Comparison of ENCODE assay signal across 18 cellular contexts in genomic region chr3:126023390-126023789, GRCh38. TPM values are rescaled to one million over a fixed set of nuclear protein-coding genes. Genes with fewer than 3 reads are reported as not detected.
DNase-seq lines count a peak whose midpoint lies in the region; ATAC-seq, FAIRE-seq and TF ChIP-seq lines count a peak whose summit lies in the region.
"Had no signal": no experiment of that assay in that cellular context is flagged by ENCODE, and none has a peak within 500 bp of the region (broad histone marks: within the 10 kb centered on the region; RNA-seq: fewer than 3 reads in every experiment).

No MANE protein-coding gene starts in this region.

- 89% methylated on average over 5 of the region's 10 CpGs for WGBS in HepG2 (ENCODE audit: low lambda C conversion rate)
- 71% methylated on average over 4 of the region's 10 CpGs for WGBS in right lobe of liver (ENCODE audit: insufficient coverage, low coverage, low lambda C conversion rate, missing lambda C conversion rate)

- H3K27me3 ChIP-seq in HepG2 (ENCODE audit: control insufficient read depth in 1 of 2, insufficient read depth in 2 of 2, low read length in 2 of 2) (no peaks in the 10 kb centered on the region), right lobe of liver (no peaks in the 10 kb centered on the region)
- H3K27me3 ChIP-seq: BE2C had no signal

- POLR2A ChIA-PET in HepG2 (lab: Yijun Ruan, JAX) (no interaction called here), WTC11 (lab: Charles Lee) (interaction anchor here (0.7 kb wide), 1 partner anchor 95 kb away, joined by 3 read pairs; no protein-coding TSS in a partner anchor)

- peaks cover 35% of the 10 kb centered on the region for H3K36me3 Mint-ChIP-seq in WTC11

- TF ChIP-seq POLR2A in HepG2 (IDR thresholded peaks at IDR 0.05; ENCODE audit: insufficient read depth in 1 of 2, low read depth in 2 of 2, low read length in 2 of 2) (no peak), right lobe of liver (IDR thresholded peaks at IDR 0.05) (no peak)

- intact Hi-C loops in HepG2 (cut with micrococcal nuclease; ENCODE audit: unreplicated experiment), result no loop called here
- intact Hi-C loops in right lobe of liver (cut with DNase I), result no loop called here

- in situ Hi-C loops in HepG2 (cut with HindIII; ENCODE audit: extremely low pct_ligation_motif_present, low pct_unique_long_range_greater_than_20kb), result no loop called here

- H3K36me3 ChIP-seq in HepG2 (replicated peaks in 1 of 2; ENCODE audit: control insufficient read depth in 1 of 2, insufficient read depth in 2 of 2, low read length in 2 of 2) (peaks cover 1 to 6% of the 10 kb centered on the region in 2 experiments; a peak in 2 of 5 replicates), right lobe of liver (no peaks in the 10 kb centered on the region)
- H3K36me3 ChIP-seq: BE2C, HAP-1 had no signal

- H3K4me1 ChIP-seq in HepG2 (ENCODE audit: insufficient read depth, low read length) (no peaks in the 10 kb centered on the region), right lobe of liver (no peaks in the 10 kb centered on the region)
- H3K4me1 ChIP-seq: BE2C had no signal

- no peak for TF ChIP-seq CTCF in HepG2 (CRISPR knock-in tag; IDR thresholded peaks at IDR 0.05)
- no peak for TF ChIP-seq CTCF in right lobe of liver (IDR thresholded peaks at IDR 0.05)
- TF ChIP-seq CTCF in WTC11 (IDR thresholded peaks at IDR 0.05), result no peak

- no peak overlapping the region for H2AFZ ChIP-seq in HepG2 (ENCODE audit: low read length)
- H2AFZ ChIP-seq: PC-9 had no signal

- no peaks in the 10 kb centered on the region for H3K79me2 ChIP-seq in HepG2 (ENCODE audit: insufficient read depth, low read length)

- H3K9me3 Mint-ChIP-seq in WTC11, result peaks cover 20% of the 10 kb centered on the region

- no peak for TF ChIP-seq RAD21 in HepG2 (CRISPR knock-in tag; IDR thresholded peaks at IDR 0.05)

- CTCF ChIA-PET in HepG2 (lab: Yijun Ruan, JAX; ENCODE audit: low intra/inter-chr PET ratio, low total read pairs) (no interaction called here), WTC11 (lab: Charles Lee) (no interaction called here)

- H3K27me3 Mint-ChIP-seq in WTC11 (ENCODE audit: low read depth), result peaks cover 100% of the 10 kb centered on the region

- FAIRE-seq in HepG2 (lab: Jason Lieb, UNC), result no peak
- FAIRE-seq: D721Med had no signal

- H3K9me3 ChIP-seq in HepG2 (ENCODE audit: low read length) (peaks cover 8% of the 10 kb centered on the region), right lobe of liver (no peaks in the 10 kb centered on the region)
- H3K9me3 ChIP-seq: BE2C had no signal

- H3K9ac ChIP-seq in HepG2 (ENCODE audit: insufficient read depth, low read depth, low read length), result no peak overlapping the region

- H3K4me2 ChIP-seq in HepG2 (ENCODE audit: low read depth, low read length), result no peak overlapping the region
- H3K4me2 ChIP-seq: PC-9 had no signal

- no peak overlapping the region for H3K27ac ChIP-seq in HepG2 (ENCODE audit: extremely low read length, insufficient read depth, low read length)
- no peak overlapping the region for H3K27ac ChIP-seq in right lobe of liver
- H3K27ac ChIP-seq: PC-9 had no signal

- peaks cover 29% of the 10 kb centered on the region for H3K4me1 Mint-ChIP-seq in WTC11

- ATAC-seq in HepG2 (no peak), right lobe of liver (no peak), WTC11 (peak; percentile 73)
- ATAC-seq: CD8-positive, alpha-beta T cell had no signal

- H4K20me1 ChIP-seq in HepG2 (ENCODE audit: insufficient read depth, low read length), result 0 out of 2 replicates have a peak, but pooled peaks cover 2% of the 10 kb centered on the region

- no peak overlapping the region for H3K4me3 ChIP-seq in HepG2 (replicated peaks in 1 of 3; ENCODE audit: insufficient read depth in 1 of 3, low read depth in 2 of 3, low read length in 3 of 3)
- no peak overlapping the region for H3K4me3 ChIP-seq in right lobe of liver
- H3K4me3 ChIP-seq: HAP-1, PC-9 had no signal

- TF ChIP-seq EP300 in HepG2 (IDR thresholded peaks at IDR 0.05; ENCODE audit: low read depth in 2 of 2, low read length in 2 of 2) (no peak), HepG2 (CRISPR knock-in tag; IDR thresholded peaks at IDR 0.05; ENCODE audit: borderline replicate concordance) (no peak)

- no peak overlapping the region for H3K27ac Mint-ChIP-seq in WTC11
- H3K27ac Mint-ChIP-seq: CD8-positive, alpha-beta T cell had no signal

- no peak overlapping the region for H3K4me3 Mint-ChIP-seq in WTC11
- H3K4me3 Mint-ChIP-seq: CD8-positive, alpha-beta T cell had no signal

- BruUV-seq in HepG2 (replicated peaks; lab: Mats Ljungman, UMichigan), result no TSS peak

- DNase-seq in HepG2 (ENCODE audit: low spot score), result no peak
- no peak for DNase-seq in right lobe of liver
- peak; percentile 35 for DNase-seq in WTC11 (ENCODE audit: low spot score)
- DNase-seq in mucosa of gallbladder (ENCODE audit: low spot score), result peak; percentile 4
- DNase-seq in NCI-H510A (lab: John Stamatoyannopoulos, UW), result no peak
- no peak for DNase-seq in C1 segment of cervical spinal cord (lab: John Stamatoyannopoulos, UW)
- DNase-seq in inferior parietal cortex (ENCODE audit: extremely low spot score), result no peak
- DNase-seq: MV-4-11, NCI-H1417 treated with DMSO at 0.1 percent for 48 hours, NCI-H2081 treated with DMSO at 0.1 percent for 48 hours, NCI-H2227 treated with DMSO at 0.1 percent for 48 hours, PC-9, Right ventricle myocardium superior had no signal

TF ChIP-seq in WTC11, 78 proteins besides CTCF, POLR2A, EP300 and RAD21 (continues in another document):
- TF ChIP-seq ARID4B (CRISPR knock-in tag; IDR thresholded peaks at IDR 0.05; ENCODE audit: borderline replicate concordance) (0 out of 2 replicates have a peak, but pooled peaks have one; percentile 29), NR2C2 (CRISPR knock-in tag; IDR thresholded peaks at IDR 0.05) (no peak)

RNA-seq across cellular contexts. Expression of gene ROPN1B, which starts 54.4 kb away (rescaled TPM):
- total RNA-seq in HepG2 (2016; rRNA removed; fragmentation: Illumina TruSeq; extraction: Trizol) (not detected in 2 replicates), right lobe of liver (1 to 10 TPM in 1 of 6 experiments, under 1 TPM in 4, not detected in 1; 0.46 to 2.0 (median 0.60) TPM), WTC11 (2021) (0.09 to 0.13 TPM in 2 of 3 replicates, not detected in the other), mucosa of gallbladder (not detected)
- not detected in 2 replicates for total RNA-seq in HepG2 (2016; cell fraction: cytosol; rRNA removed; fragmentation: Illumina TruSeq; extraction: Trizol; ENCODE audit: low read depth)
- total RNA-seq in HepG2 (2016; cell fraction: insoluble cytoplasmic fraction; rRNA removed; fragmentation: Illumina TruSeq; extraction: Trizol), result not detected in 2 replicates
- total RNA-seq in HepG2 (2016; cell fraction: membrane; rRNA removed; fragmentation: Illumina TruSeq; extraction: Trizol), result not detected in 2 replicates
- total RNA-seq in HepG2 (2016; cell fraction: nucleus; rRNA removed; fragmentation: Illumina TruSeq; extraction: Trizol), result not detected in 2 replicates
- polyA plus RNA-seq in HepG2 (2011; rRNA removed), result not detected in 2 replicates
- polyA plus RNA-seq in HepG2 (2011; cell fraction: cytosol; rRNA removed), result not detected in 2 replicates
- polyA plus RNA-seq in HepG2 (2011; cell fraction: nucleus; rRNA removed), result not detected in 2 replicates
- 0.12 TPM in 1 of 2 replicates, not detected in the other for polyA plus RNA-seq in HepG2 (2012)
- not detected in 2 replicates for polyA plus RNA-seq in HepG2 (2016; cell fraction: cytosol; fragmentation: Illumina TruSeq; extraction: Trizol; ENCODE audit: low read depth)
- polyA plus RNA-seq in HepG2 (2016; cell fraction: insoluble cytoplasmic fraction; fragmentation: Illumina TruSeq; extraction: Trizol; ENCODE audit: low read depth), result not detected in 2 replicates
- polyA plus RNA-seq in HepG2 (2016; cell fraction: membrane; fragmentation: Illumina TruSeq; extraction: Trizol; ENCODE audit: low read depth), result not detected in 2 replicates
- polyA plus RNA-seq in HepG2 (2016; cell fraction: nucleus; fragmentation: Illumina TruSeq; extraction: Trizol; ENCODE audit: insufficient read depth, low read depth), result not detected in 2 replicates
- 0.26 TPM in 1 of 2 replicates, not detected in the other for polyA minus RNA-seq in HepG2 (2011; rRNA and poly(A)+ RNA removed; ENCODE audit: low replicate concordance)
- polyA minus RNA-seq in HepG2 (2011; cell fraction: cytosol; rRNA and poly(A)+ RNA removed), result not detected in 2 replicates
- polyA minus RNA-seq in HepG2 (2011; cell fraction: nucleus; rRNA and poly(A)+ RNA removed), result not detected in 2 replicates
- total RNA-seq: CD8-positive, alpha-beta T cell had no signal
- polyA plus RNA-seq: AG04450 had no signal

Comparison
In these comparisons a context has a peak if more than half of its experiments do, and no peak if none do; other contexts are left out.
1. DNase-seq: peak in WTC11 (single experiment) and mucosa of gallbladder (single experiment); none in HepG2 (single experiment), right lobe of liver (0 of 3), NCI-H510A (single experiment), C1 segment of cervical spinal cord (0 of 14) and inferior parietal cortex (single experiment).
2. Of the 50 proteins assayed by ChIP-seq in both HepG2 and WTC11: peak only in HepG2: none; only in WTC11: JUN and MAX; in both: none; in neither: 48.